Comparison of ENCODE assay signal across 14 cellular contexts in the genomic region with DNA sequence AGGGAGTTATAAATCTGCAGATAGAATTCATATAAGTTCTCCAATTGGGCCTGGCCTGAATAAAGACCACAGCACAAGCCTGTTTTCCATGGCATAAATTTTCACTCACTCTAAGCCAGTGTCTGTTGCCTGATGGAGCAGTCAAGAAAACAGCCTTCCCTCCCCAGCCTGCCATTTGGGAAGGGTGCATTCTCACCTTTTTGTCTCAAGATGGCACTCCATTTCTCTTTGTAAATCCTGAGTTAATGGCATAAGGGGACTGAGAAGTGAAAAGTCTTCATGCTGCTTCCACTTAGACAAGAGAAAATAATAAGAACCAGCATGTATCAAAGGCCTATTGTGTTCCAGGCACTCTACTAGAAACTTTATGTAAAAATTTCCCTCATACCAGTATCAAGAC.
A peak's percentile ranks its signal among the peaks of the same experiment; 100 is the strongest.
DNase-seq lines count a peak whose midpoint lies in the region; ATAC-seq and TF ChIP-seq lines count a peak whose summit lies in the region.
"Had no signal": no experiment of that assay in that cellular context is flagged by ENCODE, and none has a peak within 500 bp of the region (broad histone marks: within the 10 kb centered on the region; RNA-seq: fewer than 3 reads in every experiment).

No MANE protein-coding gene starts in this region.

- H2AFZ ChIP-seq in GM23248: no peak overlapping the region

- no peak for ATAC-seq in CD4-positive, alpha-beta T cell (ENCODE audit: poor library complexity)
- no peak for ATAC-seq in T-cell (replicated peaks in 1 of 4)
- ATAC-seq in foreskin keratinocyte: no peak
- ATAC-seq in GM19397 (IDR thresholded peaks at IDR 0.05; ENCODE audit: unreplicated experiment): no peak
- ATAC-seq: gastroesophageal sphincter, right lobe of liver had no signal

- no peaks in the 10 kb centered on the region for H3K4me1 ChIP-seq in GM23248 (ENCODE audit: insufficient read depth)
- H3K4me1 ChIP-seq in foreskin keratinocyte: no peaks in the 10 kb centered on the region
- H3K4me1 ChIP-seq in adrenal gland (replicated peaks in 1 of 2): no peaks in the 10 kb centered on the region
- H3K4me1 ChIP-seq: gastroesophageal sphincter, right lobe of liver, stomach had no signal

- no peaks in the 10 kb centered on the region for H3K9me2 ChIP-seq in GM23248 (ENCODE audit: insufficient read depth)

- H4K20me1 ChIP-seq in GM23248 (ENCODE audit: insufficient read depth): no peaks in the 10 kb centered on the region

- in situ Hi-C loops in GM23248 (cut with MboI): no loop called here

- H3K36me3 Mint-ChIP-seq in CD4-positive, alpha-beta T cell (ENCODE audit: low read depth): peaks cover 8% of the 10 kb centered on the region
- H3K36me3 Mint-ChIP-seq in T-cell: no peaks in the 10 kb centered on the region
- H3K36me3 Mint-ChIP-seq: CD4-positive, alpha-beta memory T cell had no signal

- H3K36me3 ChIP-seq in GM23248 (ENCODE audit: low read depth) (no peaks in the 10 kb centered on the region), adrenal gland (replicated peaks in 1 of 2) (no peaks in the 10 kb centered on the region)
- H3K36me3 ChIP-seq: right lobe of liver, stomach had no signal

- no peak overlapping the region for H3K4me2 ChIP-seq in GM23248 (ENCODE audit: unreplicated experiment)

- no peak overlapping the region for H3K4me3 Mint-ChIP-seq in CD4-positive, alpha-beta T cell
- no peak overlapping the region for H3K4me3 Mint-ChIP-seq in T-cell
- H3K4me3 Mint-ChIP-seq: CD4-positive, alpha-beta memory T cell had no signal

- H3K4me1 Mint-ChIP-seq in CD4-positive, alpha-beta T cell (ENCODE audit: low read depth): peaks cover 50% of the 10 kb centered on the region
- peaks cover 39 to 46% (median 43%) of the 10 kb centered on the region in 3 donors for H3K4me1 Mint-ChIP-seq in T-cell

- H3K4me3 ChIP-seq in GM23248: no peak overlapping the region
- no peak overlapping the region for H3K4me3 ChIP-seq in adrenal gland
- H3K4me3 ChIP-seq: gastroesophageal sphincter, right lobe of liver, stomach had no signal

- intact Hi-C loops in CD4-positive, alpha-beta T cell (cut with DNase I, micrococcal nuclease): no loop called here
- intact Hi-C loops in adrenal gland (cut with DNase I): no loop called here

- POLR2A ChIA-PET in CD4-positive, alpha-beta T cell (lab: Charles Lee): no interaction called here
- POLR2A ChIA-PET in T-cell (lab: Charles Lee): no interaction called here

- no peaks in the 10 kb centered on the region for H3F3A ChIP-seq in GM23248 (ENCODE audit: insufficient read depth)

- no peaks in the 10 kb centered on the region for H3K27me3 ChIP-seq in CD4-positive, alpha-beta T cell (ENCODE audit: control insufficient read depth, insufficient read depth, low read length)
- H3K27me3 ChIP-seq in GM23248 (replicated peaks; ENCODE audit: insufficient read depth) (no peaks in the 10 kb centered on the region), foreskin keratinocyte (no peaks in the 10 kb centered on the region), adrenal gland (no peaks in the 10 kb centered on the region)
- H3K27me3 ChIP-seq: gastroesophageal sphincter, right lobe of liver, stomach had no signal

- H3K27me3 Mint-ChIP-seq in CD4-positive, alpha-beta T cell: no peaks in the 10 kb centered on the region
- no peaks in the 10 kb centered on the region for H3K27me3 Mint-ChIP-seq in T-cell

- H3K9me3 ChIP-seq in CD4-positive, alpha-beta T cell (ENCODE audit: control insufficient read depth, low read length): no peaks in the 10 kb centered on the region
- H3K9me3 ChIP-seq in GM23248 (ENCODE audit: low read depth) (no peaks in the 10 kb centered on the region), adrenal gland (replicated peaks in 1 of 3) (no peaks in the 10 kb centered on the region)
- H3K9me3 ChIP-seq: right lobe of liver had no signal

- H3K9me3 Mint-ChIP-seq in CD4-positive, alpha-beta T cell: no peaks in the 10 kb centered on the region
- H3K9me3 Mint-ChIP-seq in T-cell: peaks cover 0 to 8% (median 5%) of the 10 kb centered on the region in 3 donors

- no peaks in the 10 kb centered on the region for H3K79me2 ChIP-seq in GM23248 (ENCODE audit: insufficient read depth)

- peak overlapping the region; percentile 93 for H3K27ac Mint-ChIP-seq in CD4-positive, alpha-beta T cell
- peak overlapping the region; percentile 9 to 98 for H3K27ac Mint-ChIP-seq in T-cell

- TF ChIP-seq CTCF in CD4-positive, alpha-beta T cell (IDR thresholded peaks at IDR 0.05): peak; percentile 22
- TF ChIP-seq CTCF in foreskin keratinocyte (conservative IDR thresholded peaks at IDR 0.05): peak; percentile 64
- TF ChIP-seq CTCF in adrenal gland (IDR thresholded peaks at IDR 0.05): peak in 2 of 6 experiments; percentile 10 to 11

- no peak overlapping the region for H3K9ac ChIP-seq in GM23248

- CTCF ChIA-PET in CD4-positive, alpha-beta T cell (lab: Charles Lee): no interaction called here
- CTCF ChIA-PET in T-cell (lab: Charles Lee): no interaction called here

- no peak for DNase-seq in CD4-positive, alpha-beta T cell
- peak; percentile 28 for DNase-seq in GM23248
- no peak for DNase-seq in T-cell
- DNase-seq in foreskin keratinocyte: peak; percentile 4 to 18
- DNase-seq in T1000 (lab: John Stamatoyannopoulos, UW): no peak
- no peak for DNase-seq in adrenal gland
- DNase-seq in KG1 (lab: John Stamatoyannopoulos, UW): no peak
- DNase-seq: CD4-positive, alpha-beta memory T cell; islet precursor cell; right lobe of liver; SIG-M5; stomach had no signal

- no peak for TF ChIP-seq POLR2A in adrenal gland (IDR thresholded peaks at IDR 0.05)

- H3K27ac ChIP-seq in CD4-positive, alpha-beta T cell (ENCODE audit: low read depth, low read length): no peak overlapping the region
- H3K27ac ChIP-seq in GM23248 (no peak overlapping the region), foreskin keratinocyte (no peak overlapping the region), adrenal gland (no peak overlapping the region)
- H3K27ac ChIP-seq: gastroesophageal sphincter, right lobe of liver, stomach had no signal

Comparison
In these comparisons a context has a peak if more than half of its experiments do, and no peak if none do; other contexts are left out.
1. DNase-seq: peak in GM23248 (single experiment) and foreskin keratinocyte (2 of 2); none in CD4-positive, alpha-beta T cell (0 of 10), T-cell (0 of 34), T1000 (single experiment), adrenal gland (0 of 7) and KG1 (single experiment).